Comparison of ENCODE assay signal across 33 cellular contexts in the genomic region with DNA sequence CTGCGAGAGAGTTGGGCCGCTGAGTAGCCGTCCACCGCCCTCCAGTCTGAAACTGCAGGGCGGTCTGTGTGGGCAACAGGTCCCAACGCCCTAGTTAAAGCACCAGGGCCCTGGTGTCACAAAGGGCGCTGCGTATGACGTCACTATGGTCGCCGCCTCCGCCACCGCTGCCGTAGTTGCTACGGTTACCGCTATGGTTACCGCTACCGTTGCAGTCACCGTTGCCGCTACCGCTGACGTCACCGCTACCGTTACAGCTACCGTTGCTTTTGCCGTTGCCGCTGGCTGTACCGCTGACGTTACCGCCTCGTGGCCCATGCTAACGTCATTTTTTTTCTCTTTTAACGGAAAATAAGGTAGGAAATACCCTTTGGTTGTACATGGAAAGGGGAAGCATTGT. TPM values are rescaled to one million over a fixed set of nuclear protein-coding genes. Genes with fewer than 3 reads are reported as not detected.
DNase-seq lines count a peak whose midpoint lies in the region; ATAC-seq, FAIRE-seq and TF ChIP-seq lines count a peak whose summit lies in the region.
"Had no signal": no experiment of that assay in that cellular context is flagged by ENCODE, and none has a peak within 500 bp of the region (broad histone marks: within the 10 kb centered on the region; RNA-seq: fewer than 3 reads in every experiment).

A gene (minus strand): TSS at position 68 of the 400 bp plus-strand sequence. CDS start 84 bp downstream, outside the sequence.

- no peak within 1 kb of the TSS for H2AFZ ChIP-seq in astrocyte (ENCODE audit: low read depth, low read length)

- peak within 1 kb of the TSS in 6 of 8 donors; percentile 13 to 66 (median 52) for H3K4me3 Mint-ChIP-seq in CD4-positive, alpha-beta memory T cell
- no peak within 1 kb of the TSS for H3K4me3 Mint-ChIP-seq in astrocyte (ENCODE audit: unreplicated experiment)
- peak within 1 kb of the TSS in 3 of 10 donors; percentile 11 to 53 (median 28) for H3K4me3 Mint-ChIP-seq in naive thymus-derived CD8-positive, alpha-beta T cell
- H3K4me3 Mint-ChIP-seq: activated CD8-positive, alpha-beta T cell treated with anti-CD3 and anti-CD28 coated beads, Interleukin-2, amount 10 ng/mL, durations not matched to agents 7 days and 5 days; brain; neural crest cell had no signal

- intact Hi-C loops in CD4-positive, alpha-beta memory T cell (cut with micrococcal nuclease) = no loop called here
- intact Hi-C loops in Right ventricle myocardium inferior (cut with DNase I) = no loop called here

- no peak for FAIRE-seq in astrocyte (lab: Jason Lieb, UNC)
- FAIRE-seq: HTR-8/SVneo, keratinocyte, pancreas, TTC549 had no signal

- ATAC-seq in naive thymus-derived CD8-positive, alpha-beta T cell = no peak
- no peak for ATAC-seq in Right ventricle myocardium inferior
- ATAC-seq: activated CD8-positive, alpha-beta T cell treated with anti-CD3 and anti-CD28 coated beads, Interleukin-2, amount 10 ng/mL, durations not matched to agents 7 days and 5 days; HCT116; pancreas; upper lobe of right lung had no signal

- TF ChIP-seq CTCF in Peyer's patch (IDR thresholded peaks at IDR 0.05) = no peak
- TF ChIP-seq CTCF in astrocyte (IDR thresholded peaks at IDR 0.05; ENCODE audit: insufficient read depth, low read depth, low read length) = no peak

- H4K20me1 ChIP-seq in astrocyte (ENCODE audit: insufficient read depth, low read length) = no peaks in the 10 kb centered on the region
- H4K20me1 ChIP-seq: BLaER1 treated with 17β-estradiol and CSF1 and Interleukin-3, amounts not matched to agents 10 nM and 100 nM had no signal

- peak in 4 of 5 donors; percentile 61 to 77 (median 66) for DNase-seq in CD4-positive, alpha-beta memory T cell
- DNase-seq in Peyer's patch (peak in 2 of 3 donors; percentile 21 to 61), astrocyte (ENCODE audit: low read depth) (no peak), amygdala (lab: John Stamatoyannopoulos, UW) (no peak), Right ventricle myocardium inferior (ENCODE audit: missing footprints) (no peak), HT-29 (ENCODE audit: low spot score) (no peak)
- DNase-seq in naive thymus-derived CD8-positive, alpha-beta T cell = peak in 3 of 10 donors; percentile 31 to 63 (median 56)
- DNase-seq: activated CD8-positive, alpha-beta T cell treated with anti-CD3 and anti-CD28 coated beads, Interleukin-2, amount 10 ng/mL, durations not matched to agents 7 days and 5 days; DMS79; GDM1; MM.1S; NCI-H1417; NCI-H82; pancreas; retina; stimulated activated CD4-positive, alpha-beta T cell treated with anti-CD3 and anti-CD28 coated beads, Interleukin-2, amount 100 ng/mL, for 24 hours; substantia nigra; upper lobe of right lung had no signal

- no peak within 1 kb of the TSS for H3K27ac ChIP-seq in CD4-positive, alpha-beta memory T cell (ENCODE audit: low read depth, low read length)
- no peak within 1 kb of the TSS for H3K27ac ChIP-seq in Peyer's patch
- no peak within 1 kb of the TSS for H3K27ac ChIP-seq in astrocyte (ENCODE audit: low read depth, low read length)
- H3K27ac ChIP-seq: BLaER1 treated with 17β-estradiol and CSF1 and Interleukin-3, amounts not matched to agents 10 nM and 100 nM; KMS-11; pancreas; upper lobe of right lung had no signal

- no peak for TF ChIP-seq POLR2A in Peyer's patch (IDR thresholded peaks at IDR 0.05)

- POLR2A ChIA-PET in CD4-positive, alpha-beta memory T cell (lab: Charles Lee; ENCODE audit: partially characterized antibody) = no interaction called here
- POLR2A ChIA-PET in naive thymus-derived CD8-positive, alpha-beta T cell (lab: Charles Lee) = no interaction called here

- no peak within 1 kb of the TSS for H3K9ac ChIP-seq in astrocyte (ENCODE audit: low read length)
- H3K9ac ChIP-seq: BLaER1 treated with 17β-estradiol and CSF1 and Interleukin-3, amounts not matched to agents 10 nM and 100 nM; KMS-11 had no signal

- no peaks in the 10 kb centered on the region for H3K9me3 ChIP-seq in CD4-positive, alpha-beta memory T cell (ENCODE audit: control insufficient read depth in 1 of 2, low read length in 2 of 2)
- H3K9me3 ChIP-seq in Peyer's patch = no peaks in the 10 kb centered on the region
- H3K9me3 ChIP-seq in astrocyte (ENCODE audit: insufficient read depth, low read depth, low read length) = no peaks in the 10 kb centered on the region
- H3K9me3 ChIP-seq: pancreas, upper lobe of right lung had no signal

- no peak within 1 kb of the TSS for H3K4me2 ChIP-seq in astrocyte (ENCODE audit: low read length)
- H3K4me2 ChIP-seq: BLaER1 treated with 17β-estradiol and CSF1 and Interleukin-3, amounts not matched to agents 10 nM and 100 nM; KMS-11; smooth muscle cell had no signal

- H3K27me3 Mint-ChIP-seq in CD4-positive, alpha-beta memory T cell = no peaks in the 10 kb centered on the region
- no peaks in the 10 kb centered on the region for H3K27me3 Mint-ChIP-seq in astrocyte (ENCODE audit: low read depth, unreplicated experiment)
- H3K27me3 Mint-ChIP-seq in naive thymus-derived CD8-positive, alpha-beta T cell = no peaks in the 10 kb centered on the region

- CTCF ChIA-PET in CD4-positive, alpha-beta memory T cell (lab: Charles Lee; ENCODE audit: partially characterized antibody) = no interaction called here

- no peaks in the 10 kb centered on the region for H3K36me3 ChIP-seq in CD4-positive, alpha-beta memory T cell (ENCODE audit: insufficient read depth, low read length)
- no peaks in the 10 kb centered on the region for H3K36me3 ChIP-seq in Peyer's patch
- no peaks in the 10 kb centered on the region for H3K36me3 ChIP-seq in astrocyte (ENCODE audit: insufficient read depth, low read length)
- H3K36me3 ChIP-seq: BLaER1 treated with 17β-estradiol and CSF1 and Interleukin-3, amounts not matched to agents 10 nM and 100 nM; pancreas; upper lobe of right lung had no signal

- H3K4me1 Mint-ChIP-seq in CD4-positive, alpha-beta memory T cell = peaks cover 4 to 13% (median 7%) of the 10 kb centered on the region in 4 donors
- peaks cover 5% of the 10 kb centered on the region for H3K4me1 Mint-ChIP-seq in astrocyte (ENCODE audit: low read depth, unreplicated experiment)
- H3K4me1 Mint-ChIP-seq in naive thymus-derived CD8-positive, alpha-beta T cell = peaks cover 9 to 21% (median 10%) of the 10 kb centered on the region in 4 donors
- H3K4me1 Mint-ChIP-seq: neural crest cell had no signal

- H3K27ac Mint-ChIP-seq in CD4-positive, alpha-beta memory T cell = peak within 1 kb of the TSS in 6 of 7 donors; percentile 39 to 88 (median 69)
- H3K27ac Mint-ChIP-seq in astrocyte (ENCODE audit: unreplicated experiment) = peak within 1 kb of the TSS; percentile 28
- H3K27ac Mint-ChIP-seq in naive thymus-derived CD8-positive, alpha-beta T cell = peak within 1 kb of the TSS in 6 of 10 donors; percentile 13 to 86 (median 69)
- H3K27ac Mint-ChIP-seq: activated CD8-positive, alpha-beta T cell treated with anti-CD3 and anti-CD28 coated beads, Interleukin-2, amount 10 ng/mL, durations not matched to agents 7 days and 5 days; activated T-helper 2 cell treated with anti-CD3 and anti-CD28 coated beads, Interferon-gamma antibody, Interleukin-2, Interleukin-4, amounts not matched to agents 10 μg/mL and 5 μg/mL and 100 μg/mL, durations not matched to agents 14 hours and 24 hours and 36 hours; brain had no signal

- H3K79me2 ChIP-seq in astrocyte (ENCODE audit: insufficient read depth, low read length) = no peaks in the 10 kb centered on the region

- H3K4me3 ChIP-seq in CD4-positive, alpha-beta memory T cell (ENCODE audit: low read length in 2 of 2) = no peak within 1 kb of the TSS
- H3K4me3 ChIP-seq in Peyer's patch = no peak within 1 kb of the TSS
- H3K4me3 ChIP-seq in astrocyte (ENCODE audit: insufficient read depth, low read depth, low read length) = no peak within 1 kb of the TSS
- H3K4me3 ChIP-seq: BLaER1 treated with 17β-estradiol and CSF1 and Interleukin-3, amounts not matched to agents 10 nM and 100 nM; pancreas; smooth muscle cell; upper lobe of right lung had no signal

- H3K4me1 ChIP-seq in CD4-positive, alpha-beta memory T cell (ENCODE audit: insufficient read depth, low read length) = no peaks in the 10 kb centered on the region
- H3K4me1 ChIP-seq in Peyer's patch (no peaks in the 10 kb centered on the region), astrocyte (ENCODE audit: insufficient read depth, low read length) (no peaks in the 10 kb centered on the region)
- H3K4me1 ChIP-seq: pancreas, upper lobe of right lung had no signal

- peaks cover 0 to 9% of the 10 kb centered on the region in 2 donors for H3K36me3 Mint-ChIP-seq in CD4-positive, alpha-beta memory T cell
- H3K36me3 Mint-ChIP-seq in astrocyte (ENCODE audit: low read depth, unreplicated experiment) = no peaks in the 10 kb centered on the region
- H3K36me3 Mint-ChIP-seq in naive thymus-derived CD8-positive, alpha-beta T cell = peaks cover 0 to 11% (median 0%) of the 10 kb centered on the region in 3 donors
- H3K36me3 Mint-ChIP-seq: brain had no signal

- peaks cover 0 to 12% (median 2%) of the 10 kb centered on the region in 8 donors for H3K9me3 Mint-ChIP-seq in CD4-positive, alpha-beta memory T cell
- H3K9me3 Mint-ChIP-seq in astrocyte (ENCODE audit: unreplicated experiment) = peaks cover 4% of the 10 kb centered on the region
- H3K9me3 Mint-ChIP-seq in naive thymus-derived CD8-positive, alpha-beta T cell = peaks cover 0 to 21% (median 4%) of the 10 kb centered on the region in 9 donors

- no peaks in the 10 kb centered on the region for H3K27me3 ChIP-seq in CD4-positive, alpha-beta memory T cell (ENCODE audit: insufficient read depth, low read length)
- H3K27me3 ChIP-seq in Peyer's patch (no peaks in the 10 kb centered on the region), astrocyte (ENCODE audit: insufficient read depth, low read length) (no peaks in the 10 kb centered on the region)
- H3K27me3 ChIP-seq: pancreas, upper lobe of right lung had no signal

RNA-seq across cellular contexts. Expression of the gene that starts here (rescaled TPM):
- total RNA-seq in CD4-positive, alpha-beta memory T cell = not detected
- polyA plus RNA-seq in CD4-positive, alpha-beta memory T cell = 1 to 10 TPM in 1 of 2 donors, under 1 TPM in 1; 0.90 to 1.8 TPM
- total RNA-seq in Peyer's patch = not detected
- total RNA-seq in astrocyte = not detected in 2 replicates
- total RNA-seq in naive thymus-derived CD8-positive, alpha-beta T cell = not detected
- 1 to 10 TPM in 2 of 3 donors, under 1 TPM in 1; 0.41 to 2.3 (median 2.3) TPM for polyA plus RNA-seq in naive thymus-derived CD8-positive, alpha-beta T cell
- total RNA-seq in Right ventricle myocardium inferior = not detected
- total RNA-seq in HT-29 (2014; rRNA removed; shearing (Covaris generic)) = not detected in 2 replicates
- total RNA-seq: activated CD8-positive, alpha-beta T cell treated with anti-CD3 and anti-CD28 coated beads, Interleukin-2, amount 10 ng/mL, durations not matched to agents 7 days and 5 days; activated T-helper 2 cell treated with anti-CD3 and anti-CD28 coated beads, Interferon-gamma antibody, Interleukin-2, Interleukin-4, amounts not matched to agents 10 μg/mL and 5 μg/mL and 100 μg/mL, durations not matched to agents 14 hours and 24 hours and 36 hours; chondrocyte; lower leg skin; neural crest cell; pancreas; RPMI7951; SK-MEL-5; smooth muscle cell; upper lobe of right lung had no signal
- polyA plus RNA-seq: adipose tissue, keratinocyte, pancreas, smooth muscle cell had no signal

Comparison
In these comparisons a context has a peak if more than half of its experiments do, and no peak if none do; other contexts are left out.
1. Peak in DNase-seq in Peyer's patch; RNA of the gene not detected or under 1 TPM.
2. DNase-seq: peak in CD4-positive, alpha-beta memory T cell (4 of 5); none in astrocyte (single experiment), amygdala (0 of 56), Right ventricle myocardium inferior (single experiment) and HT-29 (single experiment).
3. Peak in every context shown above with its lines, with median percentiles within 50 percentile points of each other: H3K27ac Mint-ChIP-seq.